In genomic region chr12:130078852-130079251, GRCh38 we compare ENCODE assay signal across 19 cellular contexts.
DNase-seq lines count a peak whose midpoint lies in the region; ATAC-seq, FAIRE-seq and TF ChIP-seq lines count a peak whose summit lies in the region.
"Had no signal": no experiment of that assay in that cellular context is flagged by ENCODE, and none has a peak within 500 bp of the region (broad histone marks: within the 10 kb centered on the region; RNA-seq: fewer than 3 reads in every experiment).

No MANE protein-coding gene starts in this region.

- intact Hi-C loops in esophagus squamous epithelium (cut with DNase I) (no loop called here), HepG2 (cut with micrococcal nuclease; ENCODE audit: unreplicated experiment) (no loop called here)

- no peak for FAIRE-seq in HepG2 (lab: Jason Lieb, UNC)
- FAIRE-seq in frontal cortex (lab: Jason Lieb, UNC), result no peak
- FAIRE-seq: G401.6, GM12892 had no signal

- H3K9me3 ChIP-seq in HEK293 (ENCODE audit: control insufficient read depth, insufficient read depth, low read depth, low read length) (no peaks in the 10 kb centered on the region), RWPE2 (ENCODE audit: severe bottlenecking) (no peaks in the 10 kb centered on the region), esophagus squamous epithelium (no peaks in the 10 kb centered on the region), HepG2 (ENCODE audit: low read length) (no peaks in the 10 kb centered on the region)

- H3K4me1 ChIP-seq in HEK293 (ENCODE audit: control insufficient read depth, insufficient read depth, low read length) (no peaks in the 10 kb centered on the region), RWPE2 (ENCODE audit: insufficient read depth, poor library complexity, severe bottlenecking) (peaks cover 27% of the 10 kb centered on the region), esophagus squamous epithelium (peaks cover 12 to 76% (median 22%) of the 10 kb centered on the region in 3 donors), urinary bladder (ENCODE audit: insufficient read depth) (no peaks in the 10 kb centered on the region), HepG2 (ENCODE audit: insufficient read depth, low read length) (no peaks in the 10 kb centered on the region)
- H3K4me1 ChIP-seq: Caco-2 had no signal

- no peak for TF ChIP-seq EP300 in HepG2 (IDR thresholded peaks at IDR 0.05; ENCODE audit: low read depth in 2 of 2, low read length in 2 of 2)
- no peak for TF ChIP-seq EP300 in HepG2 (CRISPR knock-in tag; IDR thresholded peaks at IDR 0.05; ENCODE audit: borderline replicate concordance)

- no peaks in the 10 kb centered on the region for H4K20me1 ChIP-seq in HepG2 (ENCODE audit: insufficient read depth, low read length)
- H4K20me1 ChIP-seq: BLaER1 had no signal

- no peak overlapping the region for H3K9ac ChIP-seq in HepG2 (ENCODE audit: insufficient read depth, low read depth, low read length)
- H3K9ac ChIP-seq: BLaER1 had no signal

- H3K4me3 ChIP-seq in HEK293 (ENCODE audit: low read depth, low read length) (no peak overlapping the region), RWPE2 (ENCODE audit: severe bottlenecking) (no peak overlapping the region), esophagus squamous epithelium (no peak overlapping the region), urinary bladder (ENCODE audit: low read depth, low read length) (no peak overlapping the region), HepG2 (replicated peaks in 1 of 3; ENCODE audit: insufficient read depth in 1 of 3, low read depth in 2 of 3, low read length in 3 of 3) (no peak overlapping the region)
- H3K4me3 ChIP-seq: BLaER1 had no signal

- H2AFZ ChIP-seq in HepG2 (ENCODE audit: low read length), result no peak overlapping the region

- in situ Hi-C loops in HepG2 (cut with HindIII; ENCODE audit: extremely low pct_ligation_motif_present, low pct_unique_long_range_greater_than_20kb), result no loop called here

- no peaks in the 10 kb centered on the region for H3K79me2 ChIP-seq in HepG2 (ENCODE audit: insufficient read depth, low read length)

- CTCF ChIA-PET in HEK293 (lab: Yijun Ruan, JAX) (interaction anchor here (0.7 kb wide), 1 partner anchor 14 kb away, joined by 4 read pairs; no protein-coding TSS in a partner anchor), HepG2 (lab: Yijun Ruan, JAX; ENCODE audit: low intra/inter-chr PET ratio, low total read pairs) (no interaction called here)

- no peaks in the 10 kb centered on the region for H3K36me3 ChIP-seq in HEK293 (ENCODE audit: control insufficient read depth in 2 of 2, insufficient read depth in 1 of 2, low read length in 2 of 2)
- no peaks in the 10 kb centered on the region for H3K36me3 ChIP-seq in RWPE2 (ENCODE audit: low read depth)
- no peaks in the 10 kb centered on the region for H3K36me3 ChIP-seq in esophagus squamous epithelium
- H3K36me3 ChIP-seq in urinary bladder (ENCODE audit: insufficient read depth), result no peaks in the 10 kb centered on the region
- H3K36me3 ChIP-seq in HepG2 (replicated peaks in 1 of 2; ENCODE audit: control insufficient read depth in 1 of 2, insufficient read depth in 2 of 2, low read length in 2 of 2), result no peaks in the 10 kb centered on the region

- DNase-seq in RWPE2 (ENCODE audit: low spot score), result no peak
- no peak for DNase-seq in esophagus squamous epithelium (lab: John Stamatoyannopoulos, UW)
- no peak for DNase-seq in cerebellar nuclear complex (lab: John Stamatoyannopoulos, UW)
- DNase-seq in HepG2 (ENCODE audit: low spot score), result no peak
- no peak for DNase-seq in frontal cortex (ENCODE audit: low spot score in 2 of 2)
- DNase-seq: Caco-2; CD4-positive, CD25-positive, alpha-beta regulatory T cell; CD8-positive, alpha-beta T cell; DMS153; DND-41; GOT3; H7; HCEC 1CT had no signal

- WGBS in esophagus squamous epithelium, 2 donors, result 50 to 52% methylated on average over 3 of the region's 3 CpGs
- 62% methylated on average over 3 of the region's 3 CpGs for WGBS in urinary bladder
- WGBS in HepG2 (ENCODE audit: low lambda C conversion rate), result 0% methylated on average over 3 of the region's 3 CpGs

- H3K27me3 ChIP-seq in RWPE2 (ENCODE audit: insufficient read depth, poor library complexity, severe bottlenecking) (no peaks in the 10 kb centered on the region), esophagus squamous epithelium (no peaks in the 10 kb centered on the region), HepG2 (ENCODE audit: control insufficient read depth in 1 of 2, insufficient read depth in 2 of 2, low read length in 2 of 2) (peaks cover 2 to 47% of the 10 kb centered on the region in 2 experiments; a peak in 4 of 5 replicates)
- H3K27me3 ChIP-seq: BLaER1 had no signal

- no TSS peak for BruUV-seq in HepG2 (replicated peaks; lab: Mats Ljungman, UMichigan)

- no peak for TF ChIP-seq RAD21 in HepG2 (CRISPR knock-in tag; IDR thresholded peaks at IDR 0.05)

- POLR2A ChIA-PET in HEK293 (lab: Yijun Ruan, JAX) (no interaction called here), HepG2 (lab: Yijun Ruan, JAX) (no interaction called here)

- ATAC-seq in RWPE2 (ENCODE audit: low read depth) (no peak), HepG2 (no peak)
- ATAC-seq: CD8-positive, alpha-beta T cell had no signal

- no peak for TF ChIP-seq POLR2A in esophagus squamous epithelium (IDR thresholded peaks at IDR 0.05)
- TF ChIP-seq POLR2A in HepG2 (IDR thresholded peaks at IDR 0.05; ENCODE audit: insufficient read depth in 1 of 2, low read depth in 2 of 2, low read length in 2 of 2), result no peak

- H3K27ac ChIP-seq in HEK293 (ENCODE audit: extremely low read depth, low read depth, low read length) (no peak overlapping the region), RWPE2 (ENCODE audit: poor library complexity, severe bottlenecking) (peak overlapping the region; percentile 80), esophagus squamous epithelium (peak overlapping the region in 3 of 4 donors; percentile 80 to 89 (median 86)), urinary bladder (ENCODE audit: low read depth) (peak overlapping the region; percentile 12), HepG2 (ENCODE audit: extremely low read length, insufficient read depth, low read length) (no peak overlapping the region)
- H3K27ac ChIP-seq: BLaER1, C4-2B had no signal

- TF ChIP-seq CTCF in HEK293 (tag by site-specific recombination; IDR thresholded peaks at IDR 0.05) (no peak), RWPE2 (IDR thresholded peaks at IDR 0.05; ENCODE audit: poor library complexity, severe bottlenecking) (no peak), esophagus squamous epithelium (IDR thresholded peaks at IDR 0.05) (no peak), HepG2 (CRISPR knock-in tag; IDR thresholded peaks at IDR 0.05) (no peak)

- no peak overlapping the region for H3K4me2 ChIP-seq in HepG2 (ENCODE audit: low read depth, low read length)
- H3K4me2 ChIP-seq: BLaER1 had no signal

TF ChIP-seq in HEK293, 187 proteins besides CTCF, POLR2A, EP300 and RAD21:
- TF ChIP-seq SCRT1 (tag by site-specific recombination; IDR thresholded peaks at IDR 0.05; ENCODE audit: borderline replicate concordance), result no peak
- TF ChIP-seq ZNF521 (tag by site-specific recombination; IDR thresholded peaks at IDR 0.05), result no peak
- no peak for TF ChIP-seq ZNF654 (tag by site-specific recombination; IDR thresholded peaks at IDR 0.05; ENCODE audit: low read depth)
- peak; percentile 37 for TF ChIP-seq SETDB1 (IDR thresholded peaks at IDR 0.05; ENCODE audit: insufficient read length, low read length)

TF ChIP-seq in HepG2, 621 proteins besides CTCF, POLR2A, EP300 and RAD21 (continues in another document):
- no peak for TF ChIP-seq CAMTA2 (CRISPR knock-in tag; IDR thresholded peaks at IDR 0.05; ENCODE audit: borderline replicate concordance)
- TF ChIP-seq ZNF232 (CRISPR knock-in tag; IDR thresholded peaks at IDR 0.05; ENCODE audit: borderline replicate concordance), result no peak
- no peak for TF ChIP-seq ZHX2 (IDR thresholded peaks at IDR 0.05; ENCODE audit: low read depth)
- no peak for TF ChIP-seq ZHX2 (CRISPR knock-in tag; IDR thresholded peaks at IDR 0.05; ENCODE audit: borderline replicate concordance)
- no peak for TF ChIP-seq FOXK2 (IDR thresholded peaks at IDR 0.05)
- TF ChIP-seq ZNF24 (IDR thresholded peaks at IDR 0.05), result no peak

Comparison
In these comparisons a context has a peak if more than half of its experiments do, and no peak if none do; other contexts are left out.
1. H3K27ac ChIP-seq: peak in RWPE2 (single experiment), esophagus squamous epithelium (3 of 4) and urinary bladder (single experiment); none in HEK293 (single experiment) and HepG2 (single experiment).
2. Of the 63 proteins assayed by ChIP-seq in both HepG2 and HEK293: peak only in HepG2: none; only in HEK293: SETDB1; in both: none; in neither: 62.